ENCODE assay signal across 1 cellular context in genomic region chr2:239285071-239285931, GRCh38.
TF ChIP-seq lines count a peak whose summit lies in the region.

No MANE protein-coding gene starts in this region.

TF ChIP-seq in K562, 482 proteins besides CTCF, POLR2A, EP300 and RAD21 (continued from another document):
- TF ChIP-seq, protein P1, sequence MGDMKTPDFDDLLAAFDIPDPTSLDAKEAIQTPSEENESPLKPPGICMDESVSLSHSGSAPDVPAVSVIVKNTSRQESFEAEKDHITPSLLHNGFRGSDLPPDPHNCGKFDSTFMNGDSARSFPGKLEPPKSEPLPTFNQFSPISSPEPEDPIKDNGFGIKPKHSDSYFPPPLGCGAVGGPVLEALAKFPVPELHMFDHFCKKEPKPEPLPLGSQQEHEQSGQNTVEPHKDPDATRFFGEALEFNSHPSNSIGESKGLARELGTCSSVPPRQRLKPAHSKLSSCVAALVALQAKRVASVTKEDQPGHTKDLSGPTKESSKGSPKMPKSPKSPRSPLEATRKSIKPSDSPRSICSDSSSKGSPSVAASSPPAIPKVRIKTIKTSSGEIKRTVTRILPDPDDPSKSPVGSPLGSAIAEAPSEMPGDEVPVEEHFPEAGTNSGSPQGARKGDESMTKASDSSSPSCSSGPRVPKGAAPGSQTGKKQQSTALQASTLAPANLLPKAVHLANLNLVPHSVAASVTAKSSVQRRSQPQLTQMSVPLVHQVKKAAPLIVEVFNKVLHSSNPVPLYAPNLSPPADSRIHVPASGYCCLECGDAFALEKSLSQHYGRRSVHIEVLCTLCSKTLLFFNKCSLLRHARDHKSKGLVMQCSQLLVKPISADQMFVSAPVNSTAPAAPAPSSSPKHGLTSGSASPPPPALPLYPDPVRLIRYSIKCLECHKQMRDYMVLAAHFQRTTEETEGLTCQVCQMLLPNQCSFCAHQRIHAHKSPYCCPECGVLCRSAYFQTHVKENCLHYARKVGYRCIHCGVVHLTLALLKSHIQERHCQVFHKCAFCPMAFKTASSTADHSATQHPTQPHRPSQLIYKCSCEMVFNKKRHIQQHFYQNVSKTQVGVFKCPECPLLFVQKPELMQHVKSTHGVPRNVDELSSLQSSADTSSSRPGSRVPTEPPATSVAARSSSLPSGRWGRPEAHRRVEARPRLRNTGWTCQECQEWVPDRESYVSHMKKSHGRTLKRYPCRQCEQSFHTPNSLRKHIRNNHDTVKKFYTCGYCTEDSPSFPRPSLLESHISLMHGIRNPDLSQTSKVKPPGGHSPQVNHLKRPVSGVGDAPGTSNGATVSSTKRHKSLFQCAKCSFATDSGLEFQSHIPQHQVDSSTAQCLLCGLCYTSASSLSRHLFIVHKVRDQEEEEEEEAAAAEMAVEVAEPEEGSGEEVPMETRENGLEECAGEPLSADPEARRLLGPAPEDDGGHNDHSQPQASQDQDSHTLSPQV (IDR thresholded peaks at IDR 0.05), result 0 out of 2 replicates have a peak, but pooled peaks have one; percentile 38
- TF ChIP-seq, protein P2, sequence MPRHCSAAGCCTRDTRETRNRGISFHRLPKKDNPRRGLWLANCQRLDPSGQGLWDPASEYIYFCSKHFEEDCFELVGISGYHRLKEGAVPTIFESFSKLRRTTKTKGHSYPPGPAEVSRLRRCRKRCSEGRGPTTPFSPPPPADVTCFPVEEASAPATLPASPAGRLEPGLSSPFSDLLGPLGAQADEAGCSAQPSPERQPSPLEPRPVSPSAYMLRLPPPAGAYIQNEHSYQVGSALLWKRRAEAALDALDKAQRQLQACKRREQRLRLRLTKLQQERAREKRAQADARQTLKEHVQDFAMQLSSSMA (CRISPR knock-in tag; IDR thresholded peaks at IDR 0.05), result no peak
- no peak for TF ChIP-seq ERF (CRISPR knock-in tag; IDR thresholded peaks at IDR 0.05)
- TF ChIP-seq HDAC1 (IDR thresholded peaks at IDR 0.05), result 0 out of 4 replicates have a peak, but pooled peaks of 1 of the 2 experiments have one; percentile 17
- TF ChIP-seq ZNF263 (CRISPR knock-in tag; IDR thresholded peaks at IDR 0.05; ENCODE audit: borderline replicate concordance), result no peak
- TF ChIP-seq HIVEP1 (CRISPR knock-in tag; IDR thresholded peaks at IDR 0.05), result no peak
- no peak for TF ChIP-seq BRCA1 (IDR thresholded peaks at IDR 0.05)
- no peak for TF ChIP-seq BRCA1 (CRISPR knock-in tag; IDR thresholded peaks at IDR 0.05)
- no peak for TF ChIP-seq E2F3 (CRISPR knock-in tag; IDR thresholded peaks at IDR 0.05)
- TF ChIP-seq SAP30 (IDR thresholded peaks at IDR 0.05; ENCODE audit: borderline replicate concordance, insufficient read depth, low read depth, low read length, poor library complexity, severe bottlenecking), result no peak
- TF ChIP-seq POLR3A (IDR thresholded peaks at IDR 0.05; ENCODE audit: borderline replicate concordance, extremely low read depth, insufficient read depth, insufficient read length), result no peak
- TF ChIP-seq RBM14 (IDR thresholded peaks at IDR 0.05; ENCODE audit: borderline replicate concordance, insufficient read depth, low read depth, low read length), result no peak
